ENCODE assay signal across 10 cellular contexts in genomic region chr5:35884125-35884788, GRCh38. TPM values are rescaled to one million over a fixed set of nuclear protein-coding genes. Genes with fewer than 3 reads are reported as not detected.
A peak's percentile ranks its signal among the peaks of the same experiment; 100 is the strongest.
DNase-seq lines count a peak whose midpoint lies in the region; ATAC-seq and TF ChIP-seq lines count a peak whose summit lies in the region.
"Had no signal": no experiment of that assay in that cellular context is flagged by ENCODE, and none has a peak within 500 bp of the region (broad histone marks: within the 10 kb centered on the region; RNA-seq: fewer than 3 reads in every experiment).

No MANE protein-coding gene starts in this region.

- H3K4me3 ChIP-seq in DND-41 (ENCODE audit: low read depth in 1 of 2, low read length in 2 of 2): no peak overlapping the region; a peak in 1 of 4 replicates
- no peak overlapping the region for H3K4me3 ChIP-seq in fibroblast of pulmonary artery (replicated peaks; ENCODE audit: low read depth, low read length)
- no peak overlapping the region for H3K4me3 ChIP-seq in endodermal cell (ENCODE audit: low read length)
- H3K4me3 ChIP-seq: K562 had no signal

- no peaks in the 10 kb centered on the region for H3K27me3 Mint-ChIP-seq in endodermal cell (ENCODE audit: insufficient read depth)

- H3K9me3 ChIP-seq in DND-41 (ENCODE audit: insufficient read depth, low read length, severe bottlenecking) (no peaks in the 10 kb centered on the region), endodermal cell (ENCODE audit: control insufficient read depth, low read length) (no peaks in the 10 kb centered on the region)

- no peak for TF ChIP-seq CTCF in DND-41 (IDR thresholded peaks at IDR 0.05; ENCODE audit: borderline replicate concordance, extremely low read depth, low read length, poor library complexity, severe bottlenecking)
- no peak for TF ChIP-seq CTCF in fibroblast of pulmonary artery (IDR thresholded peaks at IDR 0.05; ENCODE audit: low read length, missing control alignments)
- TF ChIP-seq CTCF in endodermal cell (conservative IDR thresholded peaks at IDR 0.05): no peak

- H3K36me3 ChIP-seq in DND-41 (ENCODE audit: insufficient read depth, low read length) (peaks cover 9% of the 10 kb centered on the region), endodermal cell (ENCODE audit: control insufficient read depth, insufficient read depth, low read length) (no peaks in the 10 kb centered on the region)

- peak overlapping the region; percentile 36 for H3K4me2 ChIP-seq in DND-41 (ENCODE audit: insufficient read depth, low read length)

- H3K9me3 Mint-ChIP-seq in endodermal cell: no peaks in the 10 kb centered on the region

- 88% methylated on average over 1 of the region's 1 CpG; no CpG with 5 or more reads in 1 of the 2 experiments for whole genome bisulfite sequencing in endodermal cell (ENCODE audit: insufficient coverage in 1 of 2, insufficient read length in 1 of 2), 2 experiments

- H3K27me3 ChIP-seq in DND-41 (ENCODE audit: insufficient read depth, low read length, poor library complexity) (no peaks in the 10 kb centered on the region), endodermal cell (ENCODE audit: control insufficient read depth, insufficient read depth, low read length, poor library complexity, severe bottlenecking) (no peaks in the 10 kb centered on the region)

- peak; percentile 90 for DNase-seq in DND-41
- DNase-seq in RPMI7951 (ENCODE audit: low read depth): peak; percentile 96
- DNase-seq in fibroblast of pulmonary artery (ENCODE audit: low read depth): peak; percentile 64
- DNase-seq in endodermal cell: no peak
- DNase-seq in DMS153 treated with DMSO at 0.1 percent for 48 hours (lab: John Stamatoyannopoulos, UW; ENCODE audit: unreplicated experiment): no peak
- no peak for DNase-seq in medulla oblongata (ENCODE audit: extremely low spot score)

- H3K36me3 Mint-ChIP-seq in endodermal cell (ENCODE audit: low read depth): no peaks in the 10 kb centered on the region

- no peaks in the 10 kb centered on the region for H3K4me1 Mint-ChIP-seq in endodermal cell

- peak overlapping the region; percentile 96 for H3K27ac ChIP-seq in DND-41 (ENCODE audit: low read length)
- no peak overlapping the region for H3K27ac ChIP-seq in endodermal cell (ENCODE audit: low read depth, low read length)

- no peaks in the 10 kb centered on the region for H4K20me1 ChIP-seq in DND-41 (ENCODE audit: insufficient read depth, low read length)

- no peak overlapping the region for H3K27ac Mint-ChIP-seq in endodermal cell

- H3K9ac ChIP-seq in DND-41 (ENCODE audit: low read depth, low read length) (peak overlapping the region; percentile 69), endodermal cell (ENCODE audit: extremely low read depth, low read length, poor library complexity, severe bottlenecking) (no peak overlapping the region)

- peak; percentile 81 for ATAC-seq in DND-41 (ENCODE audit: insufficient read depth, low read depth)
- ATAC-seq in HG02610 (IDR thresholded peaks at IDR 0.05; ENCODE audit: unreplicated experiment): peak; percentile 75
- ATAC-seq in HG02588 (IDR thresholded peaks at IDR 0.05; ENCODE audit: unreplicated experiment): no peak
- ATAC-seq: K562 had no signal

- no peak overlapping the region for H3K4me3 Mint-ChIP-seq in endodermal cell

- peaks cover 22% of the 10 kb centered on the region for H3K79me2 ChIP-seq in DND-41 (ENCODE audit: insufficient read depth, low read length)

- H3K4me1 ChIP-seq in DND-41 (ENCODE audit: insufficient read depth, low read length) (peaks cover 88% of the 10 kb centered on the region), endodermal cell (ENCODE audit: control insufficient read depth, insufficient read depth, low read length) (peaks cover 3% of the 10 kb centered on the region)

- H2AFZ ChIP-seq in DND-41 (ENCODE audit: low read depth, low read length): no peak overlapping the region

RNA-seq across cellular contexts. Expression of gene IL7R, which starts 27.6 kb away (rescaled TPM):
- 1.6 and 2.0 TPM in 2 replicates for total RNA-seq in RPMI7951 (2014; rRNA removed; shearing (Covaris generic))
- total RNA-seq in endodermal cell: under 1 TPM; 0.69 to 0.79 TPM
- polyA plus RNA-seq in endodermal cell (2013, experiment 1 of 2): 0.18 TPM
- polyA plus RNA-seq in endodermal cell (2013, experiment 2 of 2): 0.79 TPM

RNA-seq across cellular contexts. Expression of gene CAPSL, which starts 54.2 kb away (rescaled TPM):
- not detected in 2 replicates for total RNA-seq in RPMI7951 (2014; rRNA removed; shearing (Covaris generic))
- not detected for total RNA-seq in endodermal cell
- polyA plus RNA-seq in endodermal cell (2013, experiment 1 of 2): not detected
- not detected for polyA plus RNA-seq in endodermal cell (2013, experiment 2 of 2)
- total RNA-seq: K562, mononuclear cell had no signal
- polyA plus RNA-seq: K562 had no signal

Comparison
In these comparisons a context has a peak if more than half of its experiments do, and no peak if none do; other contexts are left out.
1. DNase-seq: peak in DND-41 (single experiment), RPMI7951 (single experiment) and fibroblast of pulmonary artery (single experiment); none in endodermal cell (single experiment), DMS153 treated with DMSO at 0.1 percent for 48 hours (single experiment) and medulla oblongata (single experiment).